In the genomic region with DNA sequence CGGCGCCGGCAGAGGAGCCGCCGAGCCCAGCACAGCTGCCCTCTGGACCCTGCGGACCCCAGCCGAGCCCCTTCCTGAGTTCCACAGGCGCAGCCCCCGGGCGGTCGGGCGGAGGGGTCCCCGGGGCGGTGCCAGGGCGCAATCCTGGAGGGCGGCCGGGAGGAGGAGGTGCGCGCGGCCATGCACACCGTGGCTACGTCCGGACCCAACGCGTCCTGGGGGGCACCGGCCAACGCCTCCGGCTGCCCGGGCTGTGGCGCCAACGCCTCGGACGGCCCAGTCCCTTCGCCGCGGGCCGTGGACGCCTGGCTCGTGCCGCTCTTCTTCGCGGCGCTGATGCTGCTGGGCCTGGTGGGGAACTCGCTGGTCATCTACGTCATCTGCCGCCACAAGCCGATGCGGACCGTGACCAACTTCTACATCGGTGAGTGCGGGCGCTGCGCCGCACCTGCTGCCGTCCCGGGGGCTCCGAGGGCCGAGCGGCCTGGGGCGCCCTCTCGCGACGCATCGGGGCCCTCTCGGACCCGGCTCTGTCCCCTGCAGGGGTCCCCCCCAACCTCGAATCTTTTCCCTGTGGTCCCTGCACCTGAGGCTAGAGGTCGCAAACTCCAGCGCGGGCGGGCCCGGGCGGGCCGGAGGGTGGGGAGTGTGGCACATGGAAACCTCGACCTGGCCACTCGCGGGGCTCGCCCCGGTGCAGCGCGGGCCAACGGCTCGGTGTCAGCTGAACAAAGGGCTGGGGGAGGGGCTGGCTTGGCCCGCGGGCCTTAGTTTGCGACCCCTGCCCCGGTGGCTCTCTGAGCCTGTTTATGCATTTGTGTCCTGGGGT, we compare ENCODE assay signal across 1 cellular context.
A peak's percentile ranks its signal among the peaks of the same experiment; 100 is the strongest.
TF ChIP-seq lines count a peak whose summit lies in the region.

A gene (plus strand): TSS at position 11 of the 829 bp plus-strand sequence. CDS start 170 bp downstream, at position 181.

TF ChIP-seq in GM12878, 131 proteins besides CTCF, POLR2A, EP300 and RAD21 (continued from another document):
- TF ChIP-seq, protein P1, sequence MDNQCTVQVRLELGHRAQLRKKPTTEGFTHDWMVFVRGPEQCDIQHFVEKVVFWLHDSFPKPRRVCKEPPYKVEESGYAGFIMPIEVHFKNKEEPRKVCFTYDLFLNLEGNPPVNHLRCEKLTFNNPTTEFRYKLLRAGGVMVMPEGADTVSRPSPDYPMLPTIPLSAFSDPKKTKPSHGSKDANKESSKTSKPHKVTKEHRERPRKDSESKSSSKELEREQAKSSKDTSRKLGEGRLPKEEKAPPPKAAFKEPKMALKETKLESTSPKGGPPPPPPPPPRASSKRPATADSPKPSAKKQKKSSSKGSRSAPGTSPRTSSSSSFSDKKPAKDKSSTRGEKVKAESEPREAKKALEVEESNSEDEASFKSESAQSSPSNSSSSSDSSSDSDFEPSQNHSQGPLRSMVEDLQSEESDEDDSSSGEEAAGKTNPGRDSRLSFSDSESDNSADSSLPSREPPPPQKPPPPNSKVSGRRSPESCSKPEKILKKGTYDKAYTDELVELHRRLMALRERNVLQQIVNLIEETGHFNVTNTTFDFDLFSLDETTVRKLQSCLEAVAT (IDR thresholded peaks at IDR 0.05), result no peak
- peak; percentile 68; the same call in 1 of the 2 replicates for TF ChIP-seq PAX5 (IDR thresholded peaks at IDR 0.05; ENCODE audit: borderline replicate concordance, low read depth, low read length)
- no peak for TF ChIP-seq ZBED1 (IDR thresholded peaks at IDR 0.05; ENCODE audit: borderline replicate concordance)
- no peak for TF ChIP-seq YBX1 (IDR thresholded peaks at IDR 0.05)
- TF ChIP-seq, protein P2, sequence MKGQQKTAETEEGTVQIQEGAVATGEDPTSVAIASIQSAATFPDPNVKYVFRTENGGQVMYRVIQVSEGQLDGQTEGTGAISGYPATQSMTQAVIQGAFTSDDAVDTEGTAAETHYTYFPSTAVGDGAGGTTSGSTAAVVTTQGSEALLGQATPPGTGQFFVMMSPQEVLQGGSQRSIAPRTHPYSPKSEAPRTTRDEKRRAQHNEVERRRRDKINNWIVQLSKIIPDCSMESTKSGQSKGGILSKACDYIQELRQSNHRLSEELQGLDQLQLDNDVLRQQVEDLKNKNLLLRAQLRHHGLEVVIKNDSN (IDR thresholded peaks at IDR 0.05; ENCODE audit: borderline replicate concordance, extremely low read length, insufficient read depth, low read depth, low read length), result no peak
- no peak for TF ChIP-seq MTA2 (IDR thresholded peaks at IDR 0.05; ENCODE audit: low read depth)
- no peak for TF ChIP-seq ZNF207 (IDR thresholded peaks at IDR 0.05; ENCODE audit: borderline replicate concordance)
- TF ChIP-seq, protein P3, sequence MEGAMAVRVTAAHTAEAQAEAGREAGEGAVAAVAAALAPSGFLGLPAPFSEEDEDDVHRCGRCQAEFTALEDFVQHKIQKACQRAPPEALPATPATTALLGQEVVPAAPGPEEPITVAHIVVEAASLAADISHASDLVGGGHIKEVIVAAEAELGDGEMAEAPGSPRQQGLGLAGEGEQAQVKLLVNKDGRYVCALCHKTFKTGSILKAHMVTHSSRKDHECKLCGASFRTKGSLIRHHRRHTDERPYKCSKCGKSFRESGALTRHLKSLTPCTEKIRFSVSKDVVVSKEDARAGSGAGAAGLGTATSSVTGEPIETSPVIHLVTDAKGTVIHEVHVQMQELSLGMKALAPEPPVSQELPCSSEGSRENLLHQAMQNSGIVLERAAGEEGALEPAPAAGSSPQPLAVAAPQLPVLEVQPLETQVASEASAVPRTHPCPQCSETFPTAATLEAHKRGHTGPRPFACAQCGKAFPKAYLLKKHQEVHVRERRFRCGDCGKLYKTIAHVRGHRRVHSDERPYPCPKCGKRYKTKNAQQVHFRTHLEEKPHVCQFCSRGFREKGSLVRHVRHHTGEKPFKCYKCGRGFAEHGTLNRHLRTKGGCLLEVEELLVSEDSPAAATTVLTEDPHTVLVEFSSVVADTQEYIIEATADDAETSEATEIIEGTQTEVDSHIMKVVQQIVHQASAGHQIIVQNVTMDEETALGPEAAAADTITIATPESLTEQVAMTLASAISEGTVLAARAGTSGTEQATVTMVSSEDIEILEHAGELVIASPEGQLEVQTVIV (IDR thresholded peaks at IDR 0.05; ENCODE audit: borderline replicate concordance, partially characterized antibody), result no peak
- TF ChIP-seq SMAD1 (IDR thresholded peaks at IDR 0.05; ENCODE audit: low read depth, partially characterized antibody), result no peak
- TF ChIP-seq, protein P4, sequence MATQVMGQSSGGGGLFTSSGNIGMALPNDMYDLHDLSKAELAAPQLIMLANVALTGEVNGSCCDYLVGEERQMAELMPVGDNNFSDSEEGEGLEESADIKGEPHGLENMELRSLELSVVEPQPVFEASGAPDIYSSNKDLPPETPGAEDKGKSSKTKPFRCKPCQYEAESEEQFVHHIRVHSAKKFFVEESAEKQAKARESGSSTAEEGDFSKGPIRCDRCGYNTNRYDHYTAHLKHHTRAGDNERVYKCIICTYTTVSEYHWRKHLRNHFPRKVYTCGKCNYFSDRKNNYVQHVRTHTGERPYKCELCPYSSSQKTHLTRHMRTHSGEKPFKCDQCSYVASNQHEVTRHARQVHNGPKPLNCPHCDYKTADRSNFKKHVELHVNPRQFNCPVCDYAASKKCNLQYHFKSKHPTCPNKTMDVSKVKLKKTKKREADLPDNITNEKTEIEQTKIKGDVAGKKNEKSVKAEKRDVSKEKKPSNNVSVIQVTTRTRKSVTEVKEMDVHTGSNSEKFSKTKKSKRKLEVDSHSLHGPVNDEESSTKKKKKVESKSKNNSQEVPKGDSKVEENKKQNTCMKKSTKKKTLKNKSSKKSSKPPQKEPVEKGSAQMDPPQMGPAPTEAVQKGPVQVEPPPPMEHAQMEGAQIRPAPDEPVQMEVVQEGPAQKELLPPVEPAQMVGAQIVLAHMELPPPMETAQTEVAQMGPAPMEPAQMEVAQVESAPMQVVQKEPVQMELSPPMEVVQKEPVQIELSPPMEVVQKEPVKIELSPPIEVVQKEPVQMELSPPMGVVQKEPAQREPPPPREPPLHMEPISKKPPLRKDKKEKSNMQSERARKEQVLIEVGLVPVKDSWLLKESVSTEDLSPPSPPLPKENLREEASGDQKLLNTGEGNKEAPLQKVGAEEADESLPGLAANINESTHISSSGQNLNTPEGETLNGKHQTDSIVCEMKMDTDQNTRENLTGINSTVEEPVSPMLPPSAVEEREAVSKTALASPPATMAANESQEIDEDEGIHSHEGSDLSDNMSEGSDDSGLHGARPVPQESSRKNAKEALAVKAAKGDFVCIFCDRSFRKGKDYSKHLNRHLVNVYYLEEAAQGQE (IDR thresholded peaks at IDR 0.05; ENCODE audit: low read depth, low read length), result no peak
- TF ChIP-seq RB1 (IDR thresholded peaks at IDR 0.05; ENCODE audit: borderline replicate concordance), result no peak; the same call in 1 of the 2 replicates
- no peak for TF ChIP-seq CREM (IDR thresholded peaks at IDR 0.05; ENCODE audit: low read depth)
